ENCODE assay signal across 30 cellular contexts in genomic region chr1:228280961-228281591, GRCh38.
DNase-seq lines count a peak whose midpoint lies in the region; ATAC-seq and TF ChIP-seq lines count a peak whose summit lies in the region.
"Had no signal": no experiment of that assay in that cellular context is flagged by ENCODE, and none has a peak within 500 bp of the region (broad histone marks: within the 10 kb centered on the region; RNA-seq: fewer than 3 reads in every experiment).

No MANE protein-coding gene starts in this region.

- no peak for TF ChIP-seq EP300 in suprapubic skin (IDR thresholded peaks at IDR 0.05)

- H3K36me3 ChIP-seq in lower lobe of right lung = peaks cover 48% of the 10 kb centered on the region
- peaks cover 42% of the 10 kb centered on the region for H3K36me3 ChIP-seq in suprapubic skin
- H3K36me3 ChIP-seq: MG63, thoracic aorta had no signal

- no peak for TF ChIP-seq POLR2A in suprapubic skin (IDR thresholded peaks at IDR 0.05)

- POLR2A ChIA-PET in WTC11 (lab: Charles Lee) = no interaction called here

- CTCF ChIA-PET in WTC11 (lab: Charles Lee) = no interaction called here

- H3K4me3 Mint-ChIP-seq in WTC11 = no peak overlapping the region
- H3K4me3 Mint-ChIP-seq: activated naive CD4-positive, alpha-beta T cell treated with anti-CD3 and anti-CD28 coated beads, Interleukin-2, amount 10 ng/mL, durations not matched to agents 7 days and 5 days; activated T-helper 1 cell treated with anti-CD3 and anti-CD28 coated beads, Interleukin-12 subunit alpha, Interleukin-12 subunit beta, Interleukin-2, Interleukin-4 antibody, amounts not matched to agents 30 ng/mL and 10 ng/mL and 1 ng/mL, durations not matched to agents 14 hours and 24 hours and 36 hours; brain; CD4-positive, CD25-positive, alpha-beta regulatory T cell; nephron had no signal

- no peak overlapping the region for H3K27ac Mint-ChIP-seq in WTC11
- H3K27ac Mint-ChIP-seq: activated T-helper 1 cell treated with anti-CD3 and anti-CD28 coated beads, Interleukin-12 subunit alpha, Interleukin-12 subunit beta, Interleukin-2, Interleukin-4 antibody, amounts not matched to agents 30 ng/mL and 10 ng/mL and 1 ng/mL, durations not matched to agents 14 hours and 24 hours and 36 hours; brain; nephron had no signal

- intact Hi-C loops in Right ventricle myocardium inferior (cut with DNase I) = no loop called here
- intact Hi-C loops in Right ventricle myocardium superior (cut with DNase I) = no loop called here
- intact Hi-C loops in lower lobe of right lung (cut with DNase I) = no loop called here

- peak; percentile 56 for DNase-seq in Right ventricle myocardium inferior (ENCODE audit: missing footprints)
- DNase-seq in Right ventricle myocardium superior = no peak
- DNase-seq in WTC11 (ENCODE audit: low spot score) = peak; percentile 1
- peak; percentile 42 for DNase-seq in lower lobe of right lung
- peak; percentile 46 to 60 for DNase-seq in suprapubic skin (ENCODE audit: low spot score in 2 of 2)
- no peak for DNase-seq in KG1 (lab: John Stamatoyannopoulos, UW)
- no peak for DNase-seq in kidney glomerular epithelial cell (lab: John Stamatoyannopoulos, UW)
- DNase-seq: activated CD4-positive, alpha-beta T cell treated with anti-CD3 and anti-CD28 coated beads, Interleukin-2, amount 50 U/mL, for 4 hours; activated naive CD4-positive, alpha-beta T cell treated with anti-CD3 and anti-CD28 coated beads, Interleukin-2, amount 10 ng/mL, durations not matched to agents 7 days and 5 days; Calu3; CD4-positive, CD25-positive, alpha-beta regulatory T cell; DMS79 treated with DMSO at 0.1 percent for 48 hours; GF-D8; hippocampal formation; KBM-7; MG63; NCI-H1105 treated with DMSO at 0.1 percent for 48 hours; NCI-H1930; NCI-H510A treated with DMSO at 0.1 percent for 48 hours; small intestine; stimulated activated CD4-positive, alpha-beta T cell treated with anti-CD3 and anti-CD28 coated beads, Interleukin-1b, Interleukin-23, amount 100 ng/mL, for 48 hours; stimulated activated naive CD8-positive, alpha-beta T cell treated with anti-CD3 and anti-CD28 coated beads, Interleukin-15, Interleukin-2, amounts not matched to agents 100 U/mL and 50 U/mL, for 24 hours; T1000 had no signal

- ATAC-seq in Right ventricle myocardium inferior = no peak
- ATAC-seq in Right ventricle myocardium superior (ENCODE audit: poor library complexity) = no peak
- no peak for ATAC-seq in WTC11
- no peak for ATAC-seq in lower lobe of right lung
- no peak for ATAC-seq in GM18858 (IDR thresholded peaks at IDR 0.05; ENCODE audit: unreplicated experiment)
- ATAC-seq: A549; gastroesophageal sphincter; stimulated activated naive CD8-positive, alpha-beta T cell treated with anti-CD3 and anti-CD28 coated beads, Interleukin-15, Interleukin-2, amounts not matched to agents 100 U/mL and 50 U/mL, for 24 hours had no signal

- no peaks in the 10 kb centered on the region for H3K9me3 Mint-ChIP-seq in WTC11
- H3K9me3 Mint-ChIP-seq: activated naive CD4-positive, alpha-beta T cell treated with anti-CD3 and anti-CD28 coated beads, Interleukin-2, amount 10 ng/mL, durations not matched to agents 7 days and 5 days; activated T-helper 1 cell treated with anti-CD3 and anti-CD28 coated beads, Interleukin-12 subunit alpha, Interleukin-12 subunit beta, Interleukin-2, Interleukin-4 antibody, amounts not matched to agents 30 ng/mL and 10 ng/mL and 1 ng/mL, durations not matched to agents 14 hours and 24 hours and 36 hours; brain; nephron had no signal

- peaks cover 7% of the 10 kb centered on the region for H3K4me1 ChIP-seq in lower lobe of right lung
- H3K4me1 ChIP-seq in suprapubic skin = peaks cover 6% of the 10 kb centered on the region
- H3K4me1 ChIP-seq: A549 had no signal

- no peaks in the 10 kb centered on the region for H3K4me1 Mint-ChIP-seq in WTC11
- H3K4me1 Mint-ChIP-seq: brain, nephron had no signal

- no peaks in the 10 kb centered on the region for H3K27me3 Mint-ChIP-seq in WTC11 (ENCODE audit: low read depth)
- H3K27me3 Mint-ChIP-seq: activated naive CD4-positive, alpha-beta T cell treated with anti-CD3 and anti-CD28 coated beads, Interleukin-2, amount 10 ng/mL, durations not matched to agents 7 days and 5 days; brain; CD4-positive, CD25-positive, alpha-beta regulatory T cell had no signal

- H3K36me3 Mint-ChIP-seq in WTC11 = peaks cover 22% of the 10 kb centered on the region
- H3K36me3 Mint-ChIP-seq: activated naive CD4-positive, alpha-beta T cell treated with anti-CD3 and anti-CD28 coated beads, Interleukin-2, amount 10 ng/mL, durations not matched to agents 7 days and 5 days had no signal

- H3K27me3 ChIP-seq in lower lobe of right lung (ENCODE audit: low read depth) (no peaks in the 10 kb centered on the region), suprapubic skin (no peaks in the 10 kb centered on the region)
- H3K27me3 ChIP-seq: gastroesophageal sphincter, MG63 had no signal

- no peak overlapping the region for H3K27ac ChIP-seq in lower lobe of right lung
- H3K27ac ChIP-seq in suprapubic skin = no peak overlapping the region
- H3K27ac ChIP-seq: A549, gastroesophageal sphincter, thoracic aorta had no signal

- H3K9me3 ChIP-seq in lower lobe of right lung (no peaks in the 10 kb centered on the region), suprapubic skin (no peaks in the 10 kb centered on the region)
- H3K9me3 ChIP-seq: A549, gastroesophageal sphincter, MG63, thoracic aorta had no signal

- no peak overlapping the region for H3K4me3 ChIP-seq in lower lobe of right lung
- no peak overlapping the region for H3K4me3 ChIP-seq in suprapubic skin
- H3K4me3 ChIP-seq: A549, gastroesophageal sphincter, MG63, thoracic aorta had no signal

- 83% methylated on average over 2 of the region's 15 CpGs for WGBS in suprapubic skin

- TF ChIP-seq CTCF in WTC11 (IDR thresholded peaks at IDR 0.05) (no peak), lower lobe of right lung (IDR thresholded peaks at IDR 0.05) (no peak), suprapubic skin (IDR thresholded peaks at IDR 0.05) (no peak)

TF ChIP-seq in WTC11, 78 proteins besides CTCF, POLR2A, EP300 and RAD21:
- no peak for TF ChIP-seq KAT7 (CRISPR knock-in tag; IDR thresholded peaks at IDR 0.05; ENCODE audit: borderline replicate concordance)
- no peak for TF ChIP-seq MXD4 (CRISPR knock-in tag; IDR thresholded peaks at IDR 0.05; ENCODE audit: borderline replicate concordance)
- TF ChIP-seq ESRRA (CRISPR knock-in tag; IDR thresholded peaks at IDR 0.05; ENCODE audit: borderline replicate concordance) = no peak
- no peak for TF ChIP-seq ZNF425 (CRISPR knock-in tag; conservative IDR thresholded peaks at IDR 0.05)
- no peak for TF ChIP-seq ERG (CRISPR knock-in tag; IDR thresholded peaks at IDR 0.05)
- no peak for TF ChIP-seq MLX (CRISPR knock-in tag; IDR thresholded peaks at IDR 0.05)
- no peak for TF ChIP-seq NR1H2 (CRISPR knock-in tag; IDR thresholded peaks at IDR 0.05)
- no peak for TF ChIP-seq HMGXB4 (CRISPR knock-in tag; IDR thresholded peaks at IDR 0.05)

Comparison
In these comparisons a context has a peak if more than half of its experiments do, and no peak if none do; other contexts are left out.
1. DNase-seq: peak in Right ventricle myocardium inferior (single experiment), WTC11 (single experiment), lower lobe of right lung (single experiment) and suprapubic skin (2 of 2); none in Right ventricle myocardium superior (single experiment), KG1 (single experiment) and kidney glomerular epithelial cell (single experiment).